24 cellular contexts compared by ENCODE assay signal in the genomic region with DNA sequence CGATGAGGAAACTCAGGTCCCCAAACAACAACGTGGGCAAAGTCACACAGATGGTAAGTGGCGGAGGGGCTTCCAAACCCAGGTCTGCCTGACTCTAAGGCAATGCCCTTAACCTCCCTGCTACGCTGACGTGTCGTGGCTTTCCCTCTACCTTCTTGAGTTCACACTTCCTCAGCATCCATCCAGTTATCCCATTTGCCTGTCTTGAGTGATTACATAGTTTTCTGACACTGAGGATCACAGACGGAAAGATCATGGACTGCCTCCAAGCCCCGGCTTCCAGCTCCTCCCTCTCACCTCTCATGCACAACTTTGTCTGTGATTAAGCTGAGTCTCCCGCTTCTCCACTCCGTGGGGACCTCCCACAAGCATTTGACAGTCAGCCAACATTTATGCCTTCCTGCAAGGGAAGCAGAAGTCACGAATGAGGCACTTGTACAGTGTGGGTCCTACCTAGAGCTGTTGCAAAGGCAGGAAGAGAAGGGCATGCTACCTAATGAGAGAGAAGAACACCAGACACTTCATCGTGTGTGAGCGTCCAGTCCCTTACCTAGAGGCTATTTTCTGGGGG. TPM values are rescaled to one million over a fixed set of nuclear protein-coding genes. Genes with fewer than 3 reads are reported as not detected.
DNase-seq lines count a peak whose midpoint lies in the region; ATAC-seq, FAIRE-seq and TF ChIP-seq lines count a peak whose summit lies in the region.
"Had no signal": no experiment of that assay in that cellular context is flagged by ENCODE, and none has a peak within 500 bp of the region (broad histone marks: within the 10 kb centered on the region; RNA-seq: fewer than 3 reads in every experiment).

No MANE protein-coding gene starts in this region.

- peak overlapping the region in 6 of 7 donors; percentile 3 to 79 (median 48) for H3K27ac Mint-ChIP-seq in CD14-positive monocyte
- H3K27ac Mint-ChIP-seq: activated CD4-positive, alpha-beta T cell treated with anti-CD3 and anti-CD28 coated beads, Interleukin-2, amount 10 ng/mL, durations not matched to agents 7 days and 5 days; activated naive CD4-positive, alpha-beta T cell treated with anti-CD3 and anti-CD28 coated beads, Interleukin-2, amount 10 ng/mL, durations not matched to agents 7 days and 5 days had no signal

- peaks cover 7 to 11% of the 10 kb centered on the region in 2 donors for H3K36me3 ChIP-seq in small intestine (ENCODE audit: control insufficient read depth in 2 of 2, insufficient read depth in 2 of 2, low read length in 2 of 2)

- H3K36me3 Mint-ChIP-seq in CD14-positive monocyte: peaks cover 62 to 64% of the 10 kb centered on the region in 2 donors

- H3K4me3 Mint-ChIP-seq in CD14-positive monocyte: no peak overlapping the region
- H3K4me3 Mint-ChIP-seq: activated CD4-positive, alpha-beta T cell treated with anti-CD3 and anti-CD28 coated beads, Interleukin-2, amount 10 ng/mL, durations not matched to agents 7 days and 5 days; activated naive CD4-positive, alpha-beta T cell treated with anti-CD3 and anti-CD28 coated beads, Interleukin-2, amount 10 ng/mL, durations not matched to agents 7 days and 5 days had no signal

- FAIRE-seq in small intestine (lab: Jason Lieb, UNC): no peak
- FAIRE-seq: bronchial epithelial cell, endometrium, frontal cortex, HTR-8/SVneo had no signal

- H3K27me3 ChIP-seq in small intestine (ENCODE audit: control insufficient read depth in 2 of 2, insufficient read depth in 2 of 2, low read length in 2 of 2): no peaks in the 10 kb centered on the region
- H3K27me3 ChIP-seq: esophagus squamous epithelium, tibial nerve had no signal

- H3K9me3 Mint-ChIP-seq in CD14-positive monocyte: no peaks in the 10 kb centered on the region

- peaks cover 0 to 1% (median 1%) of the 10 kb centered on the region in 3 donors for H3K27me3 Mint-ChIP-seq in CD14-positive monocyte (ENCODE audit: low read depth in 3 of 3)
- H3K27me3 Mint-ChIP-seq: activated CD4-positive, alpha-beta T cell treated with anti-CD3 and anti-CD28 coated beads, Interleukin-2, amount 10 ng/mL, durations not matched to agents 7 days and 5 days; activated naive CD4-positive, alpha-beta T cell treated with anti-CD3 and anti-CD28 coated beads, Interleukin-2, amount 10 ng/mL, durations not matched to agents 7 days and 5 days had no signal

- DNase-seq in CD14-positive monocyte (ENCODE audit: low spot score) (no peak), Kasumi-1 (lab: John Stamatoyannopoulos, UW) (peak; percentile 38 to 56), fibroblast of pulmonary artery (ENCODE audit: low read depth) (peak; percentile 14), putamen (ENCODE audit: low spot score) (peak; percentile 69), RPMI8226 (no peak), small intestine (no peak)
- DNase-seq: activated CD4-positive, alpha-beta T cell treated with anti-CD3 and anti-CD28 coated beads, Interleukin-2, amount 10 ng/mL, durations not matched to agents 7 days and 5 days; activated naive CD4-positive, alpha-beta T cell treated with anti-CD3 and anti-CD28 coated beads, Interleukin-2, amount 10 ng/mL, durations not matched to agents 7 days and 5 days; cortex of kidney; DND-41; esophagus squamous epithelium; HCEC 1CT; MV-4-11; NCI-H146; SHP77 had no signal

- H3K4me3 ChIP-seq in fibroblast of pulmonary artery (replicated peaks; ENCODE audit: low read depth, low read length) (no peak overlapping the region), small intestine (ENCODE audit: low read depth in 1 of 2, low read length in 2 of 2) (no peak overlapping the region)
- H3K4me3 ChIP-seq: esophagus squamous epithelium, tibial nerve had no signal

- ATAC-seq in HG02623 (IDR thresholded peaks at IDR 0.05; ENCODE audit: unreplicated experiment): no peak

- intact Hi-C loops in CD14-positive monocyte (cut with micrococcal nuclease): no loop called here

- TF ChIP-seq CTCF in CD14-positive monocyte (IDR thresholded peaks at IDR 0.05): no peak
- TF ChIP-seq CTCF in fibroblast of pulmonary artery (IDR thresholded peaks at IDR 0.05; ENCODE audit: low read length, missing control alignments): no peak

- peaks cover 12% of the 10 kb centered on the region for H3K4me1 Mint-ChIP-seq in CD14-positive monocyte
- H3K4me1 Mint-ChIP-seq: activated CD4-positive, alpha-beta T cell treated with anti-CD3 and anti-CD28 coated beads, Interleukin-2, amount 10 ng/mL, durations not matched to agents 7 days and 5 days; activated naive CD4-positive, alpha-beta T cell treated with anti-CD3 and anti-CD28 coated beads, Interleukin-2, amount 10 ng/mL, durations not matched to agents 7 days and 5 days had no signal

- no peaks in the 10 kb centered on the region for H3K4me1 ChIP-seq in small intestine (ENCODE audit: control insufficient read depth in 2 of 2, insufficient read depth in 1 of 2, low read depth in 1 of 2, low read length in 1 of 2)
- H3K4me1 ChIP-seq: esophagus squamous epithelium, tibial nerve had no signal

- 78 to 88% (median 83%) methylated on average over 13 of the region's 13 CpGs for WGBS in small intestine, 3 donors

- H3K27ac ChIP-seq in small intestine (ENCODE audit: low read depth in 1 of 2, low read length in 1 of 2): no peak overlapping the region
- H3K27ac ChIP-seq: C4-2B, esophagus squamous epithelium, KMS-11, tibial nerve, VCaP had no signal

- no peaks in the 10 kb centered on the region for H3K9me3 ChIP-seq in small intestine (ENCODE audit: control insufficient read depth, low read depth)
- H3K9me3 ChIP-seq: esophagus squamous epithelium, tibial nerve had no signal

RNA-seq across cellular contexts. Expression of a gene that starts 33.8 kb away (rescaled TPM):
- 10 to 100 TPM; 34.3 TPM for polyA plus RNA-seq in CD14-positive monocyte
- 10 to 100 TPM; 10.7 to 23.5 (median 13.2) TPM for polyA plus RNA-seq in small intestine

Comparison
In these comparisons a context has a peak if more than half of its experiments do, and no peak if none do; other contexts are left out.
1. DNase-seq: peak in Kasumi-1 (2 of 2), fibroblast of pulmonary artery (single experiment) and putamen (single experiment); none in CD14-positive monocyte (single experiment), RPMI8226 (single experiment) and small intestine (single experiment).